In the genomic region with DNA sequence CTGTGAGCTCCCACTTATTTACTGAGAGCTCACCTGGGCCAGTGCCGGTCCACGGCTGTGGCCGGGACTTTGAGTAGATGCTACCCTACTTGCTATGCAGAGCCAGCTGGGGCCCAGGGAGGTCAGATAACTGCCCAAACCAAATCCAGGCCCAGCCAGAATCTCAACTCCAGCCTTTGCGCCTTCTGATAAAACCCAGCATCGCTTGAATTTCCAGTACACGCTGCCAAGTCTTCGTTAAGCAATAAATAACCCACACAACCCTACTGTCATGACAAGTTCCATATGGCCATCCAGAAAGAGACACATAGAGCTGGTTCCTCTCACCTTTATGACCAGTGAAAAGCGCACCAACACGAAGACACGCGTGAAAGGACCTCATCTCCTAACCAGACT, we compare ENCODE assay signal across 12 cellular contexts. TPM values are rescaled to one million over a fixed set of nuclear protein-coding genes. Genes with fewer than 3 reads are reported as not detected.
DNase-seq lines count a peak whose midpoint lies in the region; ATAC-seq and TF ChIP-seq lines count a peak whose summit lies in the region.
"Not testable (repeated sequence)": the region's sequence is repeated elsewhere in the genome, so short reads cannot be mapped to it uniquely, and the experiment has no call there.
"Had no signal": no experiment of that assay in that cellular context is flagged by ENCODE, and none has a peak within 500 bp of the region (broad histone marks: within the 10 kb centered on the region; RNA-seq: fewer than 3 reads in every experiment).

No MANE protein-coding gene starts in this region.

- not testable (repeated sequence) for H3F3A ChIP-seq in OCI-LY1 (ENCODE audit: insufficient read depth, low read length)

- peaks cover 20% of the 10 kb centered on the region for H3K79me2 ChIP-seq in OCI-LY1 (ENCODE audit: insufficient read depth, low read length)

- not testable (repeated sequence) for H3K27me3 ChIP-seq in GM06990 (replicated peaks; ENCODE audit: control insufficient read depth, insufficient read depth, low read length); OCI-LY1 (ENCODE audit: insufficient read depth, low read length); spleen (replicated peaks in 1 of 7)

- H2AFZ ChIP-seq in OCI-LY1 (ENCODE audit: low read length), result not testable (repeated sequence)

- peaks cover 26% of the 10 kb centered on the region for H3K4me1 Mint-ChIP-seq in activated CD4-positive, alpha-beta T cell treated with anti-CD3 and anti-CD28 coated beads, Interleukin-2, amount 10 ng/mL, durations not matched to agents 24 days and 14 days
- H3K4me1 Mint-ChIP-seq in activated naive CD4-positive, alpha-beta T cell treated with anti-CD3 and anti-CD28 coated beads, Interleukin-2, amount 50 U/mL, for 24 hours, result peaks cover 28% of the 10 kb centered on the region
- H3K4me1 Mint-ChIP-seq in memory B cell, result peaks cover 12% of the 10 kb centered on the region

- WGBS in spleen, 5 donors, result 70 to 86% (median 75%) methylated on average over 8 to 11 of the region's 11 CpGs

- not testable (repeated sequence) for TF ChIP-seq CTCF in GM06990 (IDR thresholded peaks at IDR 0.05; ENCODE audit: insufficient read depth, low read length, poor library complexity, severe bottlenecking); OCI-LY1 (IDR thresholded peaks at IDR 0.05; ENCODE audit: low read length); fibroblast of villous mesenchyme (IDR thresholded peaks at IDR 0.05; ENCODE audit: insufficient read depth, low read depth, low read length); spleen (IDR thresholded peaks at IDR 0.05 in 8 of 11, conservative IDR thresholded peaks at IDR 0.05 in 3 of 11)

- not testable (repeated sequence) for H3K9me3 Mint-ChIP-seq in activated CD4-positive, alpha-beta T cell treated with anti-CD3 and anti-CD28 coated beads, Interleukin-2, amount 10 ng/mL, durations not matched to agents 24 days and 14 days; activated naive CD4-positive, alpha-beta T cell treated with anti-CD3 and anti-CD28 coated beads, Interleukin-2, amount 50 U/mL, for 24 hours; memory B cell

- intact Hi-C loops in activated CD4-positive, alpha-beta T cell treated with anti-CD3 and anti-CD28 coated beads, Interleukin-2, amount 10 ng/mL, durations not matched to agents 24 days and 14 days (cut with micrococcal nuclease); spleen (cut with DNase I; ENCODE audit: low total_unique reads): not testable (repeated sequence)

- peak overlapping the region; percentile 43; the same call in 1 of the 2 replicates for H3K4me2 ChIP-seq in OCI-LY1 (ENCODE audit: low read length)

- H3K36me3 Mint-ChIP-seq in activated CD4-positive, alpha-beta T cell treated with anti-CD3 and anti-CD28 coated beads, Interleukin-2, amount 10 ng/mL, durations not matched to agents 24 days and 14 days (ENCODE audit: low read depth), result peaks cover 35% of the 10 kb centered on the region
- H3K36me3 Mint-ChIP-seq in activated naive CD4-positive, alpha-beta T cell treated with anti-CD3 and anti-CD28 coated beads, Interleukin-2, amount 50 U/mL, for 24 hours; memory B cell: not testable (repeated sequence)

- not testable (repeated sequence) for H3K9me3 ChIP-seq in OCI-LY1 (ENCODE audit: low read length); spleen

- peak overlapping the region; percentile 31 for H3K4me3 Mint-ChIP-seq in activated CD4-positive, alpha-beta T cell treated with anti-CD3 and anti-CD28 coated beads, Interleukin-2, amount 10 ng/mL, durations not matched to agents 24 days and 14 days
- peak overlapping the region; percentile 51 for H3K4me3 Mint-ChIP-seq in activated naive CD4-positive, alpha-beta T cell treated with anti-CD3 and anti-CD28 coated beads, Interleukin-2, amount 50 U/mL, for 24 hours
- H3K4me3 Mint-ChIP-seq in memory B cell, result not testable (repeated sequence)

- H3K9ac ChIP-seq in OCI-LY1 (ENCODE audit: low read length), result not testable (repeated sequence)

- DNase-seq in GM06990 (ENCODE audit: extremely low read depth, insufficient read length); activated CD4-positive, alpha-beta T cell treated with anti-CD3 and anti-CD28 coated beads, Interleukin-2, amount 10 ng/mL, durations not matched to agents 24 days and 14 days; memory B cell (ENCODE audit: low spot score in 2 of 2): not testable (repeated sequence)
- DNase-seq in fibroblast of villous mesenchyme (ENCODE audit: low read depth) (peak; percentile 81), spleen (peak; percentile 71)

- not testable (repeated sequence) for H3K9me2 ChIP-seq in OCI-LY1 (ENCODE audit: low read depth, low read length)

- H3K27me3 Mint-ChIP-seq in activated CD4-positive, alpha-beta T cell treated with anti-CD3 and anti-CD28 coated beads, Interleukin-2, amount 10 ng/mL, durations not matched to agents 24 days and 14 days; activated naive CD4-positive, alpha-beta T cell treated with anti-CD3 and anti-CD28 coated beads, Interleukin-2, amount 50 U/mL, for 24 hours; memory B cell: not testable (repeated sequence)

- H3K4me3 ChIP-seq in GM06990 (replicated peaks; ENCODE audit: low read depth, low read length), result peak overlapping the region; percentile 37; the same call in 1 of the 2 replicates
- H3K4me3 ChIP-seq in OCI-LY1 (ENCODE audit: low read depth, low read length, poor library complexity, severe bottlenecking), result peak overlapping the region; percentile 26
- H3K4me3 ChIP-seq in fibroblast of villous mesenchyme (ENCODE audit: low read depth, low read length); spleen: not testable (repeated sequence)

- not testable (repeated sequence) for H4K20me1 ChIP-seq in OCI-LY1 (ENCODE audit: insufficient read depth, low read length)

- not testable (repeated sequence) for H3K27ac ChIP-seq in OCI-LY1 (ENCODE audit: low read depth, low read length, poor library complexity, severe bottlenecking)
- H3K27ac ChIP-seq in spleen, result peak overlapping the region in 3 of 8 donors; percentile 37 to 60 (median 48)

- not testable (repeated sequence) for H3K36me3 ChIP-seq in GM06990 (ENCODE audit: control insufficient read depth, insufficient read depth, low read length); spleen
- H3K36me3 ChIP-seq in OCI-LY1 (ENCODE audit: insufficient read depth, low read length), result peaks cover 13% of the 10 kb centered on the region; the same call in 1 of the 2 replicates

- not testable (repeated sequence) for TF ChIP-seq POLR2A in spleen (IDR thresholded peaks at IDR 0.05)

- H3K27ac Mint-ChIP-seq in activated CD4-positive, alpha-beta T cell treated with anti-CD3 and anti-CD28 coated beads, Interleukin-2, amount 10 ng/mL, durations not matched to agents 24 days and 14 days, result peak overlapping the region; percentile 16
- H3K27ac Mint-ChIP-seq in activated naive CD4-positive, alpha-beta T cell treated with anti-CD3 and anti-CD28 coated beads, Interleukin-2, amount 50 U/mL, for 24 hours, result not testable (repeated sequence)
- peak overlapping the region; percentile 46 for H3K27ac Mint-ChIP-seq in memory B cell

- peaks cover 45% of the 10 kb centered on the region for H3K4me1 ChIP-seq in OCI-LY1 (ENCODE audit: insufficient read depth, low read length, severe bottlenecking)
- H3K4me1 ChIP-seq in spleen, result peaks cover 3 to 72% (median 22%) of the 10 kb centered on the region in 6 donors

- not testable (repeated sequence) for ATAC-seq in memory B cell (ENCODE audit: low read depth)

RNA-seq across cellular contexts. Expression of a gene that starts 55.6 kb away (rescaled TPM):
- total RNA-seq in activated CD4-positive, alpha-beta T cell treated with anti-CD3 and anti-CD28 coated beads, Interleukin-2, amount 10 ng/mL, durations not matched to agents 24 days and 14 days, result 157 and 165 TPM in 2 replicates
- not detected in 2 replicates for total RNA-seq in fibroblast of villous mesenchyme
- total RNA-seq in spleen, result 10 to 100 TPM; 21.6 to 46.4 (median 28.7) TPM
- polyA plus RNA-seq in spleen, result 1 to 10 TPM; 3.9 to 9.1 (median 7.3) TPM
- total RNA-seq: chondrocyte, epithelial cell of proximal tubule, myocyte, NCI-H460, SJSA1 had no signal

Comparison
In these comparisons a context has a peak if more than half of its experiments do, and no peak if none do; other contexts are left out.
1. RNA of a gene that starts 55.6 kb away (total RNA-seq): 157 to 165 TPM in activated CD4-positive, alpha-beta T cell treated with anti-CD3 and anti-CD28 coated beads, Interleukin-2, amount 10 ng/mL, durations not matched to agents 24 days and 14 days and 21.6 to 46.4 TPM in spleen; not detected in fibroblast of villous mesenchyme; every median in the first group is over 10 times any median in the second.